5 cellular contexts compared by ENCODE assay signal in the genomic region with DNA sequence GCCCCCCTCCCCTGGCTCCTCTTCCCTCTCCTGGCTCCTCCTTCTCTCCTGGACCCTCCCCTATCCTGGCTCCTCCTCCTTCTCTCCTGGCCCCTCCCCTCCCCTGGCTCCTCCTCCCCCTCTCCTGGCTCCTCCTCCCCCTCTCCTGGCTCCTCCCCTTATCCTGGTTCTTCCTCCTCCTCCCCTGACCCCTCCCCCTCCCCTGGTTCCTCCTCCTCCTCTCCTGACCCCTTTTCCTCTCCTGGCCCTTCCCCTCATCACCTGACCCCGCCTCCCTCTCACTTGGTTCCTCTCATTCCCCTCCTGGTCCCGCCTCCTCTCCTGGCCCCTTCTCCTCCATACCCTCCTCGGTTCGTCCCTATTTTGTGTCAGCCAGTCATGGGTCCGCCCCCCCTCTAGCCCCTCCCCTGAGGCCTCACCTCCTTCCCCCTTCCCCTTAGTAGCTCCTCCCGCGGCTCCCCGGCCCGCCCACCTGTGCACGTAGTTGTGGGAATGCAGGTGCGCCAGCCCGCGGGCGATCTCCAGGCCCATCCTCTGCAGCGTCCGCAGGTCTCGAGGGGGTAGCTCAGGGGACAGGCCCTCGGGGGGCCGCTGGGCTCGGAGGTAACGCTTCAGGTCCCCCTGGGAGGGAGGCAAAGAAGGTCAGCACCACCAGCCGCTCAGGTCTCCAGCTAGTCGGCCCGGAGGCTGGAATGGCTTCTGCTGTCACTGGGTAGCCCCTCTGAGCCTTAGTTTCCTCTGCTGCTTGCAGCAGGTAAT. TPM values are rescaled to one million over a fixed set of nuclear protein-coding genes. Genes with fewer than 3 reads are reported as not detected.
DNase-seq lines count a peak whose midpoint lies in the region; FAIRE-seq and TF ChIP-seq lines count a peak whose summit lies in the region.

No MANE protein-coding gene starts in this region.

- H3K9me3 ChIP-seq in breast epithelium (no peaks in the 10 kb centered on the region), osteoblast (ENCODE audit: low read depth, low read length) (no peaks in the 10 kb centered on the region)

- peaks cover 8 to 21% of the 10 kb centered on the region in 2 donors for H3K27me3 ChIP-seq in breast epithelium
- peaks cover 30% of the 10 kb centered on the region for H3K27me3 ChIP-seq in osteoblast (ENCODE audit: insufficient read depth, low read length)

- TF ChIP-seq CTCF in breast epithelium (IDR thresholded peaks at IDR 0.05) (no peak), osteoblast (IDR thresholded peaks at IDR 0.05; ENCODE audit: extremely low read depth, low read depth, low read length) (no peak), D721Med (IDR thresholded peaks at IDR 0.05; ENCODE audit: insufficient read depth, missing control alignments) (no peak)

- H4K20me1 ChIP-seq in osteoblast (ENCODE audit: insufficient read depth, low read length) = no peaks in the 10 kb centered on the region

- no peak overlapping the region for H2AFZ ChIP-seq in osteoblast (ENCODE audit: low read length)

- peak overlapping the region in 2 of 3 donors; percentile 45 to 48 for H3K4me3 ChIP-seq in breast epithelium
- H3K4me3 ChIP-seq in osteoblast (ENCODE audit: insufficient read depth, low read length) = no peak overlapping the region

- intact Hi-C loops in breast epithelium (cut with DNase I; ENCODE audit: low total_unique reads) = loop anchor here (10.0 kb wide), 1 partner anchor 73 kb away; no protein-coding TSS in a partner anchor

- DNase-seq in HuH-7.5 (ENCODE audit: low spot score) = peak; percentile 74
- peak; percentile 71 for DNase-seq in SHP77 (lab: John Stamatoyannopoulos, UW)
- DNase-seq in breast epithelium (ENCODE audit: low spot score in 2 of 2) = peak; percentile 95 to 98
- peak; percentile 86 for DNase-seq in osteoblast (ENCODE audit: insufficient read length, low spot score, missing footprints)
- DNase-seq in D721Med (ENCODE audit: insufficient read length, low spot score) = no peak

- no peak overlapping the region for H3K4me2 ChIP-seq in osteoblast (ENCODE audit: insufficient read depth, low read length)

- no peaks in the 10 kb centered on the region for H3K79me2 ChIP-seq in osteoblast (ENCODE audit: insufficient read depth, low read length)

- FAIRE-seq in D721Med (lab: Jason Lieb, UNC) = no peak

- H3K4me1 ChIP-seq in breast epithelium (no peaks in the 10 kb centered on the region), osteoblast (ENCODE audit: insufficient read depth, low read length) (no peaks in the 10 kb centered on the region)

- peak overlapping the region; percentile 48 to 80 for H3K27ac ChIP-seq in breast epithelium
- H3K27ac ChIP-seq in osteoblast (ENCODE audit: low read depth, low read length) = no peak overlapping the region

- H3K36me3 ChIP-seq in breast epithelium (no peaks in the 10 kb centered on the region), osteoblast (ENCODE audit: insufficient read depth, low read length) (no peaks in the 10 kb centered on the region)

- TF ChIP-seq POLR2A in breast epithelium (IDR thresholded peaks at IDR 0.05) = no peak

RNA-seq across cellular contexts. Expression of a gene that starts 9.5 kb away (rescaled TPM):
- 1 to 10 TPM in 2 of 3 donors, not detected in 1; 1.3 to 2.9 TPM for total RNA-seq in breast epithelium
- not detected in 2 replicates for total RNA-seq in osteoblast

RNA-seq across cellular contexts. Expression of a gene that starts 33.0 kb away (rescaled TPM):
- total RNA-seq in breast epithelium (10 to 100 TPM; 42.2 to 74.7 (median 70.4) TPM), osteoblast (63.6 and 66.2 TPM in 2 replicates)

RNA-seq across cellular contexts. Expression of a gene that starts 46.8 kb away (rescaled TPM):
- total RNA-seq in breast epithelium (1 to 10 TPM in 2 of 3 donors, under 1 TPM in 1; 0.80 to 1.6 (median 1.0) TPM), osteoblast (0.59 and 0.72 TPM in 2 replicates)

RNA-seq across cellular contexts. Expression of a gene that starts 49.8 kb away (rescaled TPM):
- 1 to 10 TPM in 2 of 3 donors, not detected in 1; 5.6 to 7.5 TPM for total RNA-seq in breast epithelium
- total RNA-seq in osteoblast = under 0.01 TPM in 1 of 2 replicates, not detected in the other

RNA-seq across cellular contexts. Expression of a gene that starts 56.4 kb away (rescaled TPM):
- total RNA-seq in breast epithelium (10 to 100 TPM; 25.0 to 35.4 (median 30.1) TPM), osteoblast (23.3 and 25.0 TPM in 2 replicates)
